ENCODE assay signal across 14 cellular contexts in genomic region chr7:28778781-28779180, GRCh38.
DNase-seq lines count a peak whose midpoint lies in the region; ATAC-seq and TF ChIP-seq lines count a peak whose summit lies in the region.
"Had no signal": no experiment of that assay in that cellular context is flagged by ENCODE, and none has a peak within 500 bp of the region (broad histone marks: within the 10 kb centered on the region; RNA-seq: fewer than 3 reads in every experiment).

No MANE protein-coding gene starts in this region.

- TF ChIP-seq CTCF in brain microvascular endothelial cell (IDR thresholded peaks at IDR 0.05; ENCODE audit: low read depth, low read length, missing control alignments) (no peak), fibroblast of the aortic adventitia (IDR thresholded peaks at IDR 0.05; ENCODE audit: insufficient read depth, low read length) (no peak)

- H3K27me3 ChIP-seq in GM23248 (replicated peaks; ENCODE audit: insufficient read depth): no peaks in the 10 kb centered on the region
- H3K27me3 ChIP-seq in brain microvascular endothelial cell (replicated peaks): no peaks in the 10 kb centered on the region
- H3K27me3 ChIP-seq: BLaER1 had no signal

- H3K79me2 ChIP-seq in GM23248 (ENCODE audit: insufficient read depth): 0 out of 2 replicates have a peak, but pooled peaks cover 7% of the 10 kb centered on the region

- H3K4me2 ChIP-seq in GM23248 (ENCODE audit: unreplicated experiment): peak overlapping the region; percentile 3
- H3K4me2 ChIP-seq: BLaER1, SK-N-SH had no signal

- no peaks in the 10 kb centered on the region for H4K20me1 ChIP-seq in GM23248 (ENCODE audit: insufficient read depth)
- H4K20me1 ChIP-seq: BLaER1 had no signal

- H3K36me3 ChIP-seq in GM23248 (ENCODE audit: low read depth): no peaks in the 10 kb centered on the region
- H3K36me3 ChIP-seq in brain microvascular endothelial cell (replicated peaks): no peaks in the 10 kb centered on the region
- H3K36me3 ChIP-seq: BLaER1 had no signal

- H3K4me3 ChIP-seq in GM23248 (no peak overlapping the region), brain microvascular endothelial cell (ENCODE audit: low read depth, low read length) (no peak overlapping the region), fibroblast of the aortic adventitia (ENCODE audit: low read depth, low read length) (no peak overlapping the region)
- H3K4me3 ChIP-seq: BLaER1, K562 had no signal

- ATAC-seq in HG03108 (IDR thresholded peaks at IDR 0.05; ENCODE audit: unreplicated experiment): no peak
- ATAC-seq: K562 had no signal

- DNase-seq in GM23248 (peak; percentile 67), brain microvascular endothelial cell (no peak), fibroblast of the aortic adventitia (ENCODE audit: low read depth) (peak; percentile 66), pulmonary artery endothelial cell (ENCODE audit: low read depth, low spot score) (peak; percentile 26), DMS 273 treated with DMSO at 0.1 percent for 48 hours (lab: John Stamatoyannopoulos, UW) (no peak), HPDE6-E6E7 (ENCODE audit: extremely low spot score) (no peak)
- DNase-seq: EL; HCEC 1CT; NCI-H1092; NK-92 treated with Interleukin-12 subunit alpha and Interleukin-12 subunit beta, amount 100 ng/mL, for 24 hours; SK-N-SH had no signal

- 24 to 31% methylated on average over 4 of the region's 4 CpGs for WGBS in GM23248 (ENCODE audit: low coverage in 1 of 2, low lambda C conversion rate in 2 of 2, missing lambda C conversion rate in 2 of 2), 2 experiments

- H3K4me1 ChIP-seq in GM23248 (ENCODE audit: insufficient read depth): peaks cover 20% of the 10 kb centered on the region

- in situ Hi-C loops in GM23248 (cut with MboI) (no loop called here), brain microvascular endothelial cell (cut with HindIII; ENCODE audit: low pct_ligation_motif_present, low sequenced_read_pairs) (no loop called here)

- H3K9me2 ChIP-seq in GM23248 (ENCODE audit: insufficient read depth): peaks cover 5% of the 10 kb centered on the region; the same call in 1 of the 2 replicates
- H3K9me2 ChIP-seq: SK-N-SH had no signal

- no peak overlapping the region for H2AFZ ChIP-seq in GM23248

- H3K9ac ChIP-seq in GM23248: no peak overlapping the region
- H3K9ac ChIP-seq: BLaER1, SK-N-SH had no signal

- peaks cover 8% of the 10 kb centered on the region; the same call in 1 of the 2 replicates for H3F3A ChIP-seq in GM23248 (ENCODE audit: insufficient read depth)

- H3K9me3 ChIP-seq in GM23248 (ENCODE audit: low read depth): no peaks in the 10 kb centered on the region
- H3K9me3 ChIP-seq: BLaER1, SK-N-SH had no signal

- H3K27ac ChIP-seq in GM23248 (peak overlapping the region; percentile 16), brain microvascular endothelial cell (peak overlapping the region; percentile 22)
- H3K27ac ChIP-seq: BLaER1 had no signal

Comparison
In these comparisons a context has a peak if more than half of its experiments do, and no peak if none do; other contexts are left out.
1. DNase-seq: peak in GM23248 (single experiment), fibroblast of the aortic adventitia (single experiment) and pulmonary artery endothelial cell (single experiment); none in brain microvascular endothelial cell (single experiment), DMS 273 treated with DMSO at 0.1 percent for 48 hours (single experiment) and HPDE6-E6E7 (single experiment).